ENCODE assay signal across 8 cellular contexts in genomic region chr14:89618309-89618708, GRCh38.
A peak's percentile ranks its signal among the peaks of the same experiment; 100 is the strongest.
DNase-seq lines count a peak whose midpoint lies in the region; ATAC-seq and TF ChIP-seq lines count a peak whose summit lies in the region.

No MANE protein-coding gene starts in this region.

- H3K4me1 ChIP-seq in Caco-2: no peaks in the 10 kb centered on the region; the same call in 1 of the 2 replicates

- no peaks in the 10 kb centered on the region for H3K27me3 ChIP-seq in Caco-2 (replicated peaks; ENCODE audit: control insufficient read depth, insufficient read depth, low read length)

- no TSS peak for BruUV-seq in Caco-2 (replicated peaks; lab: Mats Ljungman, UMichigan)

- H3K36me3 Mint-ChIP-seq in Caco-2 (ENCODE audit: insufficient read depth, unreplicated experiment): no peaks in the 10 kb centered on the region

- no peaks in the 10 kb centered on the region for H3K36me3 ChIP-seq in Caco-2 (ENCODE audit: control insufficient read depth, insufficient read depth, low read length)

- CTCF ChIA-PET in Caco-2 (lab: Charles Lee): no interaction called here

- TF ChIP-seq CTCF in Caco-2 (IDR thresholded peaks at IDR 0.05; ENCODE audit: insufficient read depth in 1 of 2, low read depth in 1 of 2, low read length in 1 of 2, severe bottlenecking in 1 of 2, unreplicated experiment in 1 of 2): no peak
- TF ChIP-seq CTCF in cardiac fibroblast (IDR thresholded peaks at IDR 0.05; ENCODE audit: low read depth, low read length): no peak

- no peaks in the 10 kb centered on the region for H3K9me3 ChIP-seq in Caco-2

- H3K27ac Mint-ChIP-seq in Caco-2 (ENCODE audit: unreplicated experiment): no peak overlapping the region

- H3K4me1 Mint-ChIP-seq in Caco-2 (ENCODE audit: low read depth, unreplicated experiment): no peaks in the 10 kb centered on the region

- peak overlapping the region; percentile 69 for H3K4me3 Mint-ChIP-seq in Caco-2 (ENCODE audit: unreplicated experiment)

- POLR2A ChIA-PET in Caco-2 (lab: Charles Lee): interaction anchor here (0.5 kb wide), 1 partner anchor 51 kb away, joined by 4 read pairs; no protein-coding TSS in a partner anchor

- intact Hi-C loops in Caco-2 (cut with micrococcal nuclease; ENCODE audit: unreplicated experiment): loop anchor here (5.0 kb wide), 1 partner anchor 201 kb away; the partner anchor contains the start of gene FOXN3

- no peaks in the 10 kb centered on the region for H3K27me3 Mint-ChIP-seq in Caco-2 (ENCODE audit: insufficient read depth, unreplicated experiment)

- DNase-seq in Caco-2 (no peak), LHCN-M2 (ENCODE audit: low read depth) (peak; percentile 34), cardiac fibroblast (ENCODE audit: low read depth in 2 of 2) (peak; percentile 37 to 39), left lobe of liver (ENCODE audit: low spot score) (peak; percentile 57), superior temporal gyrus (ENCODE audit: extremely low spot score) (peak; percentile 78), 8988T (no peak), NCI-H446 treated with DMSO at 0.1 percent for 48 hours (lab: John Stamatoyannopoulos, UW) (no peak)

- no peaks in the 10 kb centered on the region for H3K9me3 Mint-ChIP-seq in Caco-2 (ENCODE audit: unreplicated experiment)

- H3K4me3 ChIP-seq in Caco-2 (ENCODE audit: low read depth, low read length) (peak overlapping the region; percentile 80), cardiac fibroblast (replicated peaks in 1 of 2; ENCODE audit: low read depth in 2 of 2, low read length in 2 of 2) (peak overlapping the region; percentile 65 to 71)

- ATAC-seq in left lobe of liver (peak; percentile 59), GM21381 (IDR thresholded peaks at IDR 0.05; ENCODE audit: unreplicated experiment) (no peak)

Comparison
In these comparisons a context has a peak if more than half of its experiments do, and no peak if none do; other contexts are left out.
1. DNase-seq: peak in LHCN-M2 (single experiment), cardiac fibroblast (2 of 2), left lobe of liver (single experiment) and superior temporal gyrus (single experiment); none in Caco-2 (0 of 2), 8988T (single experiment) and NCI-H446 treated with DMSO at 0.1 percent for 48 hours (single experiment).